In the genomic region with DNA sequence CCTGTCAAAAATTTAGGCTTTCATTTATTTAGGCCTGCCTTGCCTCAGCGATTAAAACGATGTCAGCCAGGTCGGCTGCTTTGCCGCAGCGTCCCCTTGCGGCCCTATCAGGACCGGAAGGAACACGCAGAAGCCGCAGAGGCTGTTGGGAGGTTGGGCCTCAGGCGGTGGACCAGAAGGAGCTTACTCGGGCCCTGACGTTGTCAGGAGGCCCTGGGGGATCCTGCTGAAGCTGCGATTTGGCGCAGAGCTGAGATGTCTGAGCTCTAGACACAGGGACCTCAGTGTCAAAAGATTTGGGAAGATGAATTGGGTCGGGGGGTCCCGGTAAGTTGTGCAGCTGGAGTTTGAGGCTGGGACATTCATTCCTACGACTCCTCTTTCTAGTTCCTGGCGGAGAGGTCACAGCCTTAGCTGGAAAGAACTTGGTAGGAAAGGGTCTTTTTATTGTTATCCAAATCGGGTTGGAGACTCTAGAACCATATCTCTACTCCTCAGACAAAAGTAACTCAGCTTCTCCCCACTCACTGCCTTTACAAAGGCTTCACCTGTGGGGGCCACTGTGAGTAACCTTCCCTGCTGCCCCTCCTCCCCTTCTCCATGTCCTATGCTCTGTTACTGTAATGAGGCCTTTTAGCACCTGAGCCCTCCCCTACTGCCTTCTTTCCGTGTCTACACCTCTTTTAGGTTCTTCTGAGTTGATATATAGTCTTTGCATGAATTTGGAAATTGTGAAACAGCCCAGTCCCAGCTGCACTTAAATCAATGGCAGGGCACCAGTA, we compare ENCODE assay signal across 1 cellular context.
A peak's percentile ranks its signal among the peaks of the same experiment; 100 is the strongest.
TF ChIP-seq lines count a peak whose summit lies in the region.

No MANE protein-coding gene starts in this region.

TF ChIP-seq in K562, 482 proteins besides CTCF, POLR2A, EP300 and RAD21 (continued from another document and continues in another):
- TF ChIP-seq, protein P1, sequence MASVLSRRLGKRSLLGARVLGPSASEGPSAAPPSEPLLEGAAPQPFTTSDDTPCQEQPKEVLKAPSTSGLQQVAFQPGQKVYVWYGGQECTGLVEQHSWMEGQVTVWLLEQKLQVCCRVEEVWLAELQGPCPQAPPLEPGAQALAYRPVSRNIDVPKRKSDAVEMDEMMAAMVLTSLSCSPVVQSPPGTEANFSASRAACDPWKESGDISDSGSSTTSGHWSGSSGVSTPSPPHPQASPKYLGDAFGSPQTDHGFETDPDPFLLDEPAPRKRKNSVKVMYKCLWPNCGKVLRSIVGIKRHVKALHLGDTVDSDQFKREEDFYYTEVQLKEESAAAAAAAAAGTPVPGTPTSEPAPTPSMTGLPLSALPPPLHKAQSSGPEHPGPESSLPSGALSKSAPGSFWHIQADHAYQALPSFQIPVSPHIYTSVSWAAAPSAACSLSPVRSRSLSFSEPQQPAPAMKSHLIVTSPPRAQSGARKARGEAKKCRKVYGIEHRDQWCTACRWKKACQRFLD (CRISPR knock-in tag; IDR thresholded peaks at IDR 0.05), result 0 out of 2 replicates have a peak, but pooled peaks have one; percentile 29
- TF ChIP-seq NFE2L1 (tag; IDR thresholded peaks at IDR 0.05; ENCODE audit: borderline replicate concordance, low read depth) (no peak), SMARCA5 (IDR thresholded peaks at IDR 0.05) (no peak), SMC3 (conservative IDR thresholded peaks at IDR 0.05; ENCODE audit: insufficient read depth, low read depth, low read length) (peak; percentile 32; the same call in 1 of the 2 replicates), NCOA1 (IDR thresholded peaks at IDR 0.05; ENCODE audit: low read depth) (no peak), ZNF551 (CRISPR knock-in tag; IDR thresholded peaks at IDR 0.05) (no peak), SMAD1 (IDR thresholded peaks at IDR 0.05; ENCODE audit: low read depth, low read length, partially characterized antibody) (no peak), XRCC5 (IDR thresholded peaks at IDR 0.05; ENCODE audit: low read depth, low read length) (no peak), HDAC1 (IDR thresholded peaks at IDR 0.05) (no peak), ZNF232 (CRISPR knock-in tag; IDR thresholded peaks at IDR 0.05) (no peak), GTF2F1 (IDR thresholded peaks at IDR 0.05; ENCODE audit: low read depth, low read length) (no peak), ZNF217 (CRISPR knock-in tag; IDR thresholded peaks at IDR 0.05) (no peak), ZNF165 (CRISPR knock-in tag; IDR thresholded peaks at IDR 0.05; ENCODE audit: borderline replicate concordance) (no peak), POLR3G (IDR thresholded peaks at IDR 0.05; ENCODE audit: extremely low read depth, insufficient read length, insufficient replicate concordance) (no peak), GTF2A2 (tag; IDR thresholded peaks at IDR 0.05) (no peak), SMARCA4 (IDR thresholded peaks at IDR 0.05) (peak; percentile 60), WHSC1 (IDR thresholded peaks at IDR 0.05; ENCODE audit: low read length) (no peak), ZNF175 (CRISPR knock-in tag; IDR thresholded peaks at IDR 0.05; ENCODE audit: low read depth) (no peak), FOXK2 (conservative IDR thresholded peaks at IDR 0.05 in 1 of 2, IDR thresholded peaks at IDR 0.05 in 1 of 2; ENCODE audit: low read depth in 2 of 2) (no peak), ZEB2 (IDR thresholded peaks at IDR 0.05) (no peak), NRF1 (conservative IDR thresholded peaks at IDR 0.05 in 1 of 2, IDR thresholded peaks at IDR 0.05 in 1 of 2) (no peak), ZKSCAN8 (CRISPR knock-in tag; IDR thresholded peaks at IDR 0.05) (no peak), ZNF79 (CRISPR knock-in tag; IDR thresholded peaks at IDR 0.05; ENCODE audit: low read depth) (no peak), MCM2 (IDR thresholded peaks at IDR 0.05; ENCODE audit: low read depth) (no peak), ZNF444 (CRISPR knock-in tag; IDR thresholded peaks at IDR 0.05) (no peak), CEBPB (tag; IDR thresholded peaks at IDR 0.05) (0 out of 2 replicates have a peak, but pooled peaks have one; percentile 10), HEY1 (CRISPR knock-in tag; IDR thresholded peaks at IDR 0.05; ENCODE audit: borderline replicate concordance) (no peak), ZNF507 (tag; conservative IDR thresholded peaks at IDR 0.05) (no peak), ZBTB8A (IDR thresholded peaks at IDR 0.05; ENCODE audit: partially characterized antibody) (no peak), HDAC6 (IDR thresholded peaks at IDR 0.05; ENCODE audit: low read depth, low read length) (no peak), CSDE1 (IDR thresholded peaks at IDR 0.05) (no peak), TFAM (CRISPR knock-in tag; conservative IDR thresholded peaks at IDR 0.05) (no peak), HDAC2 (IDR thresholded peaks at IDR 0.05) (0 out of 2 replicates have a peak, but pooled peaks have one; percentile 15)
- TF ChIP-seq, protein P2, sequence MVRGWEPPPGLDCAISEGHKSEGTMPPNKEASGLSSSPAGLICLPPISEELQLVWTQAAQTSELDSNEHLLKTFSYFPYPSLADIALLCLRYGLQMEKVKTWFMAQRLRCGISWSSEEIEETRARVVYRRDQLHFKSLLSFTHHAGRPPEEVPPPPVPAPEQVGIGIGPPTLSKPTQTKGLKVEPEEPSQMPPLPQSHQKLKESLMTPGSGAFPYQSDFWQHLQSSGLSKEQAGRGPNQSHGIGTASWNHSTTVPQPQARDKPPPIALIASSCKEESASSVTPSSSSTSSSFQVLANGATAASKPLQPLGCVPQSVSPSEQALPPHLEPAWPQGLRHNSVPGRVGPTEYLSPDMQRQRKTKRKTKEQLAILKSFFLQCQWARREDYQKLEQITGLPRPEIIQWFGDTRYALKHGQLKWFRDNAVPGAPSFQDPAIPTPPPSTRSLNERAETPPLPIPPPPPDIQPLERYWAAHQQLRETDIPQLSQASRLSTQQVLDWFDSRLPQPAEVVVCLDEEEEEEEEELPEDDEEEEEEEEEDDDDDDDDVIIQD (CRISPR knock-in tag; IDR thresholded peaks at IDR 0.05), result no peak
- TF ChIP-seq, protein P3, sequence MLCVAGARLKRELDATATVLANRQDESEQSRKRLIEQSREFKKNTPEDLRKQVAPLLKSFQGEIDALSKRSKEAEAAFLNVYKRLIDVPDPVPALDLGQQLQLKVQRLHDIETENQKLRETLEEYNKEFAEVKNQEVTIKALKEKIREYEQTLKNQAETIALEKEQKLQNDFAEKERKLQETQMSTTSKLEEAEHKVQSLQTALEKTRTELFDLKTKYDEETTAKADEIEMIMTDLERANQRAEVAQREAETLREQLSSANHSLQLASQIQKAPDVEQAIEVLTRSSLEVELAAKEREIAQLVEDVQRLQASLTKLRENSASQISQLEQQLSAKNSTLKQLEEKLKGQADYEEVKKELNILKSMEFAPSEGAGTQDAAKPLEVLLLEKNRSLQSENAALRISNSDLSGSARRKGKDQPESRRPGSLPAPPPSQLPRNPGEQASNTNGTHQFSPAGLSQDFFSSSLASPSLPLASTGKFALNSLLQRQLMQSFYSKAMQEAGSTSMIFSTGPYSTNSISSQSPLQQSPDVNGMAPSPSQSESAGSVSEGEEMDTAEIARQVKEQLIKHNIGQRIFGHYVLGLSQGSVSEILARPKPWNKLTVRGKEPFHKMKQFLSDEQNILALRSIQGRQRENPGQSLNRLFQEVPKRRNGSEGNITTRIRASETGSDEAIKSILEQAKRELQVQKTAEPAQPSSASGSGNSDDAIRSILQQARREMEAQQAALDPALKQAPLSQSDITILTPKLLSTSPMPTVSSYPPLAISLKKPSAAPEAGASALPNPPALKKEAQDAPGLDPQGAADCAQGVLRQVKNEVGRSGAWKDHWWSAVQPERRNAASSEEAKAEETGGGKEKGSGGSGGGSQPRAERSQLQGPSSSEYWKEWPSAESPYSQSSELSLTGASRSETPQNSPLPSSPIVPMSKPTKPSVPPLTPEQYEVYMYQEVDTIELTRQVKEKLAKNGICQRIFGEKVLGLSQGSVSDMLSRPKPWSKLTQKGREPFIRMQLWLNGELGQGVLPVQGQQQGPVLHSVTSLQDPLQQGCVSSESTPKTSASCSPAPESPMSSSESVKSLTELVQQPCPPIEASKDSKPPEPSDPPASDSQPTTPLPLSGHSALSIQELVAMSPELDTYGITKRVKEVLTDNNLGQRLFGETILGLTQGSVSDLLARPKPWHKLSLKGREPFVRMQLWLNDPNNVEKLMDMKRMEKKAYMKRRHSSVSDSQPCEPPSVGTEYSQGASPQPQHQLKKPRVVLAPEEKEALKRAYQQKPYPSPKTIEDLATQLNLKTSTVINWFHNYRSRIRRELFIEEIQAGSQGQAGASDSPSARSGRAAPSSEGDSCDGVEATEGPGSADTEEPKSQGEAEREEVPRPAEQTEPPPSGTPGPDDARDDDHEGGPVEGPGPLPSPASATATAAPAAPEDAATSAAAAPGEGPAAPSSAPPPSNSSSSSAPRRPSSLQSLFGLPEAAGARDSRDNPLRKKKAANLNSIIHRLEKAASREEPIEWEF (CRISPR knock-in tag; IDR thresholded peaks at IDR 0.05), result no peak
- TF ChIP-seq, protein P4, sequence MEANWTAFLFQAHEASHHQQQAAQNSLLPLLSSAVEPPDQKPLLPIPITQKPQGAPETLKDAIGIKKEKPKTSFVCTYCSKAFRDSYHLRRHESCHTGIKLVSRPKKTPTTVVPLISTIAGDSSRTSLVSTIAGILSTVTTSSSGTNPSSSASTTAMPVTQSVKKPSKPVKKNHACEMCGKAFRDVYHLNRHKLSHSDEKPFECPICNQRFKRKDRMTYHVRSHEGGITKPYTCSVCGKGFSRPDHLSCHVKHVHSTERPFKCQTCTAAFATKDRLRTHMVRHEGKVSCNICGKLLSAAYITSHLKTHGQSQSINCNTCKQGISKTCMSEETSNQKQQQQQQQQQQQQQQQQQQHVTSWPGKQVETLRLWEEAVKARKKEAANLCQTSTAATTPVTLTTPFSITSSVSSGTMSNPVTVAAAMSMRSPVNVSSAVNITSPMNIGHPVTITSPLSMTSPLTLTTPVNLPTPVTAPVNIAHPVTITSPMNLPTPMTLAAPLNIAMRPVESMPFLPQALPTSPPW (CRISPR knock-in tag; IDR thresholded peaks at IDR 0.05), result no peak
- TF ChIP-seq, protein P5, sequence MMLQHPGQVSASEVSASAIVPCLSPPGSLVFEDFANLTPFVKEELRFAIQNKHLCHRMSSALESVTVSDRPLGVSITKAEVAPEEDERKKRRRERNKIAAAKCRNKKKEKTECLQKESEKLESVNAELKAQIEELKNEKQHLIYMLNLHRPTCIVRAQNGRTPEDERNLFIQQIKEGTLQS (IDR thresholded peaks at IDR 0.05), result no peak
- TF ChIP-seq, protein P5 (CRISPR knock-in tag; conservative IDR thresholded peaks at IDR 0.05), result no peak
- TF ChIP-seq, protein P6, sequence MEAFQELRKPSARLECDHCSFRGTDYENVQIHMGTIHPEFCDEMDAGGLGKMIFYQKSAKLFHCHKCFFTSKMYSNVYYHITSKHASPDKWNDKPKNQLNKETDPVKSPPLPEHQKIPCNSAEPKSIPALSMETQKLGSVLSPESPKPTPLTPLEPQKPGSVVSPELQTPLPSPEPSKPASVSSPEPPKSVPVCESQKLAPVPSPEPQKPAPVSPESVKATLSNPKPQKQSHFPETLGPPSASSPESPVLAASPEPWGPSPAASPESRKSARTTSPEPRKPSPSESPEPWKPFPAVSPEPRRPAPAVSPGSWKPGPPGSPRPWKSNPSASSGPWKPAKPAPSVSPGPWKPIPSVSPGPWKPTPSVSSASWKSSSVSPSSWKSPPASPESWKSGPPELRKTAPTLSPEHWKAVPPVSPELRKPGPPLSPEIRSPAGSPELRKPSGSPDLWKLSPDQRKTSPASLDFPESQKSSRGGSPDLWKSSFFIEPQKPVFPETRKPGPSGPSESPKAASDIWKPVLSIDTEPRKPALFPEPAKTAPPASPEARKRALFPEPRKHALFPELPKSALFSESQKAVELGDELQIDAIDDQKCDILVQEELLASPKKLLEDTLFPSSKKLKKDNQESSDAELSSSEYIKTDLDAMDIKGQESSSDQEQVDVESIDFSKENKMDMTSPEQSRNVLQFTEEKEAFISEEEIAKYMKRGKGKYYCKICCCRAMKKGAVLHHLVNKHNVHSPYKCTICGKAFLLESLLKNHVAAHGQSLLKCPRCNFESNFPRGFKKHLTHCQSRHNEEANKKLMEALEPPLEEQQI (IDR thresholded peaks at IDR 0.05), result peak; percentile 60; the same call in 1 of the 2 replicates
- TF ChIP-seq, protein P7, sequence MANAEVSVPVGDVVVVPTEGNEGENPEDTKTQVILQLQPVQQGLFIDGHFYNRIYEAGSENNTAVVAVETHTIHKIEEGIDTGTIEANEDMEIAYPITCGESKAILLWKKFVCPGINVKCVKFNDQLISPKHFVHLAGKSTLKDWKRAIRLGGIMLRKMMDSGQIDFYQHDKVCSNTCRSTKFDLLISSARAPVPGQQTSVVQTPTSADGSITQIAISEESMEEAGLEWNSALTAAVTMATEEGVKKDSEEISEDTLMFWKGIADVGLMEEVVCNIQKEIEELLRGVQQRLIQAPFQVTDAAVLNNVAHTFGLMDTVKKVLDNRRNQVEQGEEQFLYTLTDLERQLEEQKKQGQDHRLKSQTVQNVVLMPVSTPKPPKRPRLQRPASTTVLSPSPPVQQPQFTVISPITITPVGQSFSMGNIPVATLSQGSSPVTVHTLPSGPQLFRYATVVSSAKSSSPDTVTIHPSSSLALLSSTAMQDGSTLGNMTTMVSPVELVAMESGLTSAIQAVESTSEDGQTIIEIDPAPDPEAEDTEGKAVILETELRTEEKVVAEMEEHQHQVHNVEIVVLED (CRISPR knock-in tag; IDR thresholded peaks at IDR 0.05), result no peak
- TF ChIP-seq, protein P8, sequence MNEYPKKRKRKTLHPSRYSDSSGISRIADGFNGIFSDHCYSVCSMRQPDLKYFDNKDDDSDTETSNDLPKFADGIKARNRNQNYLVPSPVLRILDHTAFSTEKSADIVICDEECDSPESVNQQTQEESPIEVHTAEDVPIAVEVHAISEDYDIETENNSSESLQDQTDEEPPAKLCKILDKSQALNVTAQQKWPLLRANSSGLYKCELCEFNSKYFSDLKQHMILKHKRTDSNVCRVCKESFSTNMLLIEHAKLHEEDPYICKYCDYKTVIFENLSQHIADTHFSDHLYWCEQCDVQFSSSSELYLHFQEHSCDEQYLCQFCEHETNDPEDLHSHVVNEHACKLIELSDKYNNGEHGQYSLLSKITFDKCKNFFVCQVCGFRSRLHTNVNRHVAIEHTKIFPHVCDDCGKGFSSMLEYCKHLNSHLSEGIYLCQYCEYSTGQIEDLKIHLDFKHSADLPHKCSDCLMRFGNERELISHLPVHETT (CRISPR knock-in tag; conservative IDR thresholded peaks at IDR 0.05 in 1 of 2, IDR thresholded peaks at IDR 0.05 in 1 of 2), result no peak
- TF ChIP-seq, protein P9, sequence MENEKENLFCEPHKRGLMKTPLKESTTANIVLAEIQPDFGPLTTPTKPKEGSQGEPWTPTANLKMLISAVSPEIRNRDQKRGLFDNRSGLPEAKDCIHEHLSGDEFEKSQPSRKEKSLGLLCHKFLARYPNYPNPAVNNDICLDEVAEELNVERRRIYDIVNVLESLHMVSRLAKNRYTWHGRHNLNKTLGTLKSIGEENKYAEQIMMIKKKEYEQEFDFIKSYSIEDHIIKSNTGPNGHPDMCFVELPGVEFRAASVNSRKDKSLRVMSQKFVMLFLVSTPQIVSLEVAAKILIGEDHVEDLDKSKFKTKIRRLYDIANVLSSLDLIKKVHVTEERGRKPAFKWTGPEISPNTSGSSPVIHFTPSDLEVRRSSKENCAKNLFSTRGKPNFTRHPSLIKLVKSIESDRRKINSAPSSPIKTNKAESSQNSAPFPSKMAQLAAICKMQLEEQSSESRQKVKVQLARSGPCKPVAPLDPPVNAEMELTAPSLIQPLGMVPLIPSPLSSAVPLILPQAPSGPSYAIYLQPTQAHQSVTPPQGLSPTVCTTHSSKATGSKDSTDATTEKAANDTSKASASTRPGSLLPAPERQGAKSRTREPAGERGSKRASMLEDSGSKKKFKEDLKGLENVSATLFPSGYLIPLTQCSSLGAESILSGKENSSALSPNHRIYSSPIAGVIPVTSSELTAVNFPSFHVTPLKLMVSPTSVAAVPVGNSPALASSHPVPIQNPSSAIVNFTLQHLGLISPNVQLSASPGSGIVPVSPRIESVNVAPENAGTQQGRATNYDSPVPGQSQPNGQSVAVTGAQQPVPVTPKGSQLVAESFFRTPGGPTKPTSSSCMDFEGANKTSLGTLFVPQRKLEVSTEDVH (IDR thresholded peaks at IDR 0.05; ENCODE audit: low read depth, partially characterized antibody), result no peak
